Comparison of ENCODE assay signal across 9 cellular contexts in genomic region chr16:19884021-19884485, GRCh38. TPM values are rescaled to one million over a fixed set of nuclear protein-coding genes. Genes with fewer than 3 reads are reported as not detected.
DNase-seq lines count a peak whose midpoint lies in the region; ATAC-seq, FAIRE-seq and TF ChIP-seq lines count a peak whose summit lies in the region.
"Had no signal": no experiment of that assay in that cellular context is flagged by ENCODE, and none has a peak within 500 bp of the region (broad histone marks: within the 10 kb centered on the region; RNA-seq: fewer than 3 reads in every experiment).

No MANE protein-coding gene starts in this region.

- H3K4me2 ChIP-seq in K562 (ENCODE audit: insufficient read depth, low read length) (peak overlapping the region; percentile 57), HepG2 (ENCODE audit: low read depth, low read length) (peak overlapping the region; percentile 89)

- DNase-seq in activated CD4-positive, alpha-beta memory T cell treated with anti-CD3 and anti-CD28 coated beads, Interleukin-2, amount 10 ng/mL, durations not matched to agents 7 days and 5 days = no peak
- no peak for DNase-seq in activated CD4-positive, alpha-beta memory T cell treated with anti-CD3 and anti-CD28 coated beads for 36 hours
- DNase-seq in K562 (ENCODE audit: extremely low read depth in 1 of 4, low spot score in 3 of 4) = peak in 2 of 4 experiments; percentile 25 to 30
- DNase-seq in HepG2 (ENCODE audit: low spot score) = no peak
- DNase-seq in thoracic aorta (ENCODE audit: low spot score) = no peak
- DNase-seq in globus pallidus (ENCODE audit: low spot score) = no peak

- FAIRE-seq in K562 (lab: Jason Lieb, UNC) (no peak), HepG2 (lab: Jason Lieb, UNC) (no peak)

- H3K9ac ChIP-seq in K562 (ENCODE audit: insufficient read depth in 1 of 2, low read depth in 2 of 2, low read length in 2 of 2) = peak overlapping the region in 1 of 2 experiments; percentile 83; a peak in 2 of 4 replicates
- no peak overlapping the region for H3K9ac ChIP-seq in HepG2 (ENCODE audit: insufficient read depth, low read depth, low read length)

- no peak overlapping the region for H3K27ac Mint-ChIP-seq in activated CD4-positive, alpha-beta memory T cell treated with anti-CD3 and anti-CD28 coated beads, Interleukin-2, amount 10 ng/mL, durations not matched to agents 7 days and 5 days
- no peak overlapping the region for H3K27ac Mint-ChIP-seq in activated CD4-positive, alpha-beta memory T cell treated with anti-CD3 and anti-CD28 coated beads for 36 hours

- H3K4me1 ChIP-seq in K562 (replicated peaks in 1 of 2; ENCODE audit: control insufficient read depth in 2 of 2, insufficient read depth in 2 of 2, low read length in 2 of 2) (peaks cover 3 to 25% of the 10 kb centered on the region in 2 experiments; a peak in 3 of 5 replicates), HepG2 (ENCODE audit: insufficient read depth, low read length) (peaks cover 25% of the 10 kb centered on the region), thoracic aorta (ENCODE audit: control insufficient read depth in 1 of 2, low read depth in 2 of 2) (peaks cover 10 to 24% of the 10 kb centered on the region in 2 donors)

- H2AFZ ChIP-seq in K562 (ENCODE audit: low read depth, low read length) = 0 out of 2 replicates have a peak overlapping the region, but pooled peaks have one; percentile 33
- H2AFZ ChIP-seq in HepG2 (ENCODE audit: low read length) = no peak overlapping the region

- no peaks in the 10 kb centered on the region for H3K9me3 Mint-ChIP-seq in activated CD4-positive, alpha-beta memory T cell treated with anti-CD3 and anti-CD28 coated beads, Interleukin-2, amount 10 ng/mL, durations not matched to agents 7 days and 5 days
- H3K9me3 Mint-ChIP-seq in activated CD4-positive, alpha-beta memory T cell treated with anti-CD3 and anti-CD28 coated beads for 36 hours = no peaks in the 10 kb centered on the region

- CTCF ChIA-PET in activated CD4-positive, alpha-beta memory T cell treated with anti-CD3 and anti-CD28 coated beads, Interleukin-2, amount 10 ng/mL, durations not matched to agents 7 days and 5 days (lab: Charles Lee) = interaction anchor here (0.9 to 4.5 kb wide), 7 partner anchors 16 to 329 kb away, joined by 3 to 49 read pairs (median 3); partner anchors contain the start of gene VPS35L
- CTCF ChIA-PET in activated CD4-positive, alpha-beta memory T cell treated with anti-CD3 and anti-CD28 coated beads for 36 hours (lab: Charles Lee) = interaction anchor here (0.7 to 2.2 kb wide), 5 partner anchors 166 to 328 kb away, joined by 3 to 11 read pairs (median 6); partner anchors contain the start of genes IQCK, KNOP1 and VPS35L
- CTCF ChIA-PET in K562 (lab: Yijun Ruan, JAX; ENCODE audit: low intra/inter-chr PET ratio) = interaction anchor here (0.6 to 5.0 kb wide), 3 partner anchors 283 to 301 kb away, joined by 3 to 101 read pairs (median 3); no protein-coding TSS in a partner anchor
- CTCF ChIA-PET in HepG2 (lab: Yijun Ruan, JAX; ENCODE audit: low intra/inter-chr PET ratio, low total read pairs) = interaction anchor here (3.3 to 5.7 kb wide), 2 partner anchors 282 to 324 kb away, joined by 30 to 234 read pairs; no protein-coding TSS in a partner anchor

- BruUV-seq in K562 (replicated peaks; lab: Mats Ljungman, UMichigan) = no TSS peak
- BruUV-seq in HepG2 (replicated peaks; lab: Mats Ljungman, UMichigan) = no TSS peak

- H3K27me3 ChIP-seq in K562 (ENCODE audit: control insufficient read depth in 2 of 2, insufficient read depth in 2 of 2, low read length in 2 of 2) (peaks cover 0 to 24% of the 10 kb centered on the region in 2 experiments; a peak in 3 of 5 replicates), HepG2 (ENCODE audit: control insufficient read depth in 1 of 2, insufficient read depth in 2 of 2, low read length in 2 of 2) (peaks cover 11 to 36% of the 10 kb centered on the region in 2 experiments), thoracic aorta (replicated peaks; ENCODE audit: insufficient read depth) (no peaks in the 10 kb centered on the region)

- H3K36me3 ChIP-seq in K562 (ENCODE audit: control insufficient read depth, insufficient read depth, low read length) = no peaks in the 10 kb centered on the region
- no peaks in the 10 kb centered on the region for H3K36me3 ChIP-seq in HepG2 (replicated peaks in 1 of 2; ENCODE audit: control insufficient read depth in 1 of 2, insufficient read depth in 2 of 2, low read length in 2 of 2)
- no peaks in the 10 kb centered on the region for H3K36me3 ChIP-seq in thoracic aorta

- H3K9me1 ChIP-seq in K562 (ENCODE audit: control insufficient read depth, insufficient read depth, low read length) = no peaks in the 10 kb centered on the region

- H3K79me2 ChIP-seq in K562 (ENCODE audit: control insufficient read depth, insufficient read depth, low read length) (no peaks in the 10 kb centered on the region), HepG2 (ENCODE audit: insufficient read depth, low read length) (no peaks in the 10 kb centered on the region)

- TF ChIP-seq POLR2A in K562 (conservative IDR thresholded peaks at IDR 0.05) = no peak
- no peak for TF ChIP-seq POLR2A in HepG2 (IDR thresholded peaks at IDR 0.05; ENCODE audit: insufficient read depth in 1 of 2, low read depth in 2 of 2, low read length in 2 of 2)

- H3K4me3 Mint-ChIP-seq in activated CD4-positive, alpha-beta memory T cell treated with anti-CD3 and anti-CD28 coated beads, Interleukin-2, amount 10 ng/mL, durations not matched to agents 7 days and 5 days = peak overlapping the region; percentile 17
- no peak overlapping the region for H3K4me3 Mint-ChIP-seq in activated CD4-positive, alpha-beta memory T cell treated with anti-CD3 and anti-CD28 coated beads for 36 hours

- H3K27me3 Mint-ChIP-seq in activated CD4-positive, alpha-beta memory T cell treated with anti-CD3 and anti-CD28 coated beads, Interleukin-2, amount 10 ng/mL, durations not matched to agents 7 days and 5 days = peaks cover 34% of the 10 kb centered on the region
- H3K27me3 Mint-ChIP-seq in activated CD4-positive, alpha-beta memory T cell treated with anti-CD3 and anti-CD28 coated beads for 36 hours = peaks cover 33% of the 10 kb centered on the region

- H4K20me1 ChIP-seq in K562 (replicated peaks; ENCODE audit: control insufficient read depth, insufficient read depth, low read length) = peaks cover 5% of the 10 kb centered on the region
- H4K20me1 ChIP-seq in HepG2 (ENCODE audit: insufficient read depth, low read length) = no peaks in the 10 kb centered on the region; the same call in 1 of the 2 replicates

- POLR2A ChIA-PET in activated CD4-positive, alpha-beta memory T cell treated with anti-CD3 and anti-CD28 coated beads, Interleukin-2, amount 10 ng/mL, durations not matched to agents 7 days and 5 days (lab: Charles Lee) = no interaction called here
- POLR2A ChIA-PET in activated CD4-positive, alpha-beta memory T cell treated with anti-CD3 and anti-CD28 coated beads for 36 hours (lab: Charles Lee) = no interaction called here
- POLR2A ChIA-PET in K562 (lab: Yijun Ruan, JAX) (no interaction called here), HepG2 (lab: Yijun Ruan, JAX) (interaction anchor here (0.6 to 1.4 kb wide), 2 partner anchors 283 to 1718 kb away, joined by 3 to 6 read pairs; no protein-coding TSS in a partner anchor)

- H3K9me3 ChIP-seq in K562 (replicated peaks; ENCODE audit: control insufficient read depth, insufficient read depth, low read depth, low read length) = no peaks in the 10 kb centered on the region
- H3K9me3 ChIP-seq in HepG2 (ENCODE audit: low read length) = no peaks in the 10 kb centered on the region
- H3K9me3 ChIP-seq in thoracic aorta = no peaks in the 10 kb centered on the region

- WGBS in K562 (ENCODE audit: insufficient coverage, low coverage, missing lambda C conversion rate) = 0% methylated on average over 1 of the region's 23 CpGs
- 3% methylated on average over 18 of the region's 23 CpGs for WGBS in HepG2 (ENCODE audit: low lambda C conversion rate)

- peak overlapping the region; percentile 43 for H3K4me3 ChIP-seq in K562
- peak overlapping the region; percentile 48 to 74 (median 49); a peak in 4 of 6 replicates for H3K4me3 ChIP-seq in HepG2 (replicated peaks in 1 of 3; ENCODE audit: insufficient read depth in 1 of 3, low read depth in 2 of 3, low read length in 3 of 3)
- H3K4me3 ChIP-seq in thoracic aorta = peak overlapping the region; percentile 88

- ATAC-seq in K562 = peak; percentile 17; the same call in 1 of the 3 replicates
- ATAC-seq in HepG2 = peak; percentile 28
- ATAC-seq in thoracic aorta (ENCODE audit: insufficient number of reproducible peaks, low FRiP score, low read depth) = no peak
- ATAC-seq in HG02973 (IDR thresholded peaks at IDR 0.05; ENCODE audit: unreplicated experiment) = no peak
- no peak for ATAC-seq in GM18873 (IDR thresholded peaks at IDR 0.05; ENCODE audit: low FRiP score, unreplicated experiment)

- TF ChIP-seq EP300 in K562 (IDR thresholded peaks at IDR 0.05; ENCODE audit: low read length) = no peak
- no peak for TF ChIP-seq EP300 in HepG2 (IDR thresholded peaks at IDR 0.05; ENCODE audit: low read depth in 2 of 2, low read length in 2 of 2)
- TF ChIP-seq EP300 in HepG2 (CRISPR knock-in tag; IDR thresholded peaks at IDR 0.05; ENCODE audit: borderline replicate concordance) = no peak

- in situ Hi-C loops in K562 (cut with MboI) (loop anchor here (25.0 kb wide), 1 partner anchor 497 kb away; no protein-coding TSS in a partner anchor), HepG2 (cut with HindIII; ENCODE audit: extremely low pct_ligation_motif_present, low pct_unique_long_range_greater_than_20kb) (no loop called here)

- no peak for TF ChIP-seq CTCF in K562 (IDR thresholded peaks at IDR 0.05 in 2 of 3, conservative IDR thresholded peaks at IDR 0.05 in 1 of 3; ENCODE audit: insufficient read depth in 2 of 3, low read depth in 1 of 3, low read length in 3 of 3)
- TF ChIP-seq CTCF in HepG2 (CRISPR knock-in tag; IDR thresholded peaks at IDR 0.05) = no peak
- TF ChIP-seq CTCF in thoracic aorta (IDR thresholded peaks at IDR 0.05) = no peak

- peaks cover 2% of the 10 kb centered on the region for H3K36me3 Mint-ChIP-seq in activated CD4-positive, alpha-beta memory T cell treated with anti-CD3 and anti-CD28 coated beads, Interleukin-2, amount 10 ng/mL, durations not matched to agents 7 days and 5 days (ENCODE audit: low read depth)
- no peaks in the 10 kb centered on the region for H3K36me3 Mint-ChIP-seq in activated CD4-positive, alpha-beta memory T cell treated with anti-CD3 and anti-CD28 coated beads for 36 hours

- intact Hi-C loops in activated CD4-positive, alpha-beta memory T cell treated with anti-CD3 and anti-CD28 coated beads for 36 hours (cut with micrococcal nuclease) = loop anchor here (10.0 kb wide), 2 partner anchors 169 to 799 kb away; partner anchors contain the start of genes IQCK and KNOP1
- intact Hi-C loops in K562 (cut with micrococcal nuclease) (loop anchor here (5.0 to 10.0 kb wide), 2 partner anchors 162 to 499 kb away; no protein-coding TSS in a partner anchor), HepG2 (cut with micrococcal nuclease; ENCODE audit: unreplicated experiment) (loop anchor here (5.0 kb wide), 1 partner anchor 182 kb away; no protein-coding TSS in a partner anchor)

- H3K4me1 Mint-ChIP-seq in activated CD4-positive, alpha-beta memory T cell treated with anti-CD3 and anti-CD28 coated beads, Interleukin-2, amount 10 ng/mL, durations not matched to agents 7 days and 5 days = peaks cover 17% of the 10 kb centered on the region
- peaks cover 19% of the 10 kb centered on the region for H3K4me1 Mint-ChIP-seq in activated CD4-positive, alpha-beta memory T cell treated with anti-CD3 and anti-CD28 coated beads for 36 hours (ENCODE audit: low read depth)

- no peak for TF ChIP-seq RAD21 in K562 (CRISPR knock-in tag; conservative IDR thresholded peaks at IDR 0.05 in 1 of 2, IDR thresholded peaks at IDR 0.05 in 1 of 2)
- TF ChIP-seq RAD21 in HepG2 (CRISPR knock-in tag; IDR thresholded peaks at IDR 0.05) = no peak

- H3K27ac ChIP-seq in K562 (ENCODE audit: extremely low read depth, low read depth, low read length) (no peak overlapping the region), HepG2 (ENCODE audit: extremely low read length, insufficient read depth, low read length) (no peak overlapping the region), thoracic aorta (no peak overlapping the region)

RNA-seq across cellular contexts. Expression of gene GPRC5B, which starts 0.6 kb away (rescaled TPM):
- under 1 TPM in 1 of 2 experiments, not detected in 1; 0.18 TPM for total RNA-seq in activated CD4-positive, alpha-beta memory T cell treated with anti-CD3 and anti-CD28 coated beads, Interleukin-2, amount 10 ng/mL, durations not matched to agents 7 days and 5 days
- not detected for total RNA-seq in activated CD4-positive, alpha-beta memory T cell treated with anti-CD3 and anti-CD28 coated beads for 36 hours
- 4.4 and 10.7 TPM in 2 replicates for total RNA-seq in K562 (2011; cell fraction: chromatin; rRNA removed; ENCODE audit: low replicate concordance)
- total RNA-seq in K562 (2011; cell fraction: nucleolus; rRNA removed) = 5.5 and 7.8 TPM in 2 replicates
- 7.6 and 12.2 TPM in 2 replicates for total RNA-seq in K562 (2011; cell fraction: nucleoplasm; rRNA removed)
- 0.68 and 0.94 TPM in 2 replicates for total RNA-seq in K562 (2014; rRNA removed)
- total RNA-seq in K562 (2014; rRNA removed; fragmentation: Illumina TruSeq; extraction: Trizol) = 1.1 and 1.2 TPM in 2 replicates
- total RNA-seq in K562 (2015; rRNA removed; fragmentation: Illumina TruSeq; extraction: Trizol) = 0.57 and 0.65 TPM in 2 replicates
- total RNA-seq in K562 (2021) = 2.3 and 3.3 TPM in 2 replicates
- polyA plus RNA-seq in K562 (2011; rRNA removed) = 3.9 and 5.5 TPM in 2 replicates
- 3.9 and 11.0 TPM in 2 replicates for polyA plus RNA-seq in K562 (2011; cell fraction: cytosol; rRNA removed)
- polyA plus RNA-seq in K562 (2011; cell fraction: nucleus; rRNA removed) = 5.5 and 6.6 TPM in 2 replicates
- 2.0 and 2.3 TPM in 2 replicates for polyA plus RNA-seq in K562 (2012)
- 2.6 and 3.3 TPM in 2 replicates for polyA plus RNA-seq in K562 (2014; fragmentation: Illumina TruSeq; extraction: Trizol)
- 1 to 10 TPM; 1.1 to 1.3 TPM for polyA plus RNA-seq in K562 (2014; fragmentation: Nextera tagmentation; extraction: Ambion mirVana)
- polyA plus RNA-seq in K562 (2014; rRNA removed) = 2.1 and 3.3 TPM in 2 replicates
- 1.8 and 3.3 TPM in 2 replicates for polyA minus RNA-seq in K562 (2011; rRNA and poly(A)+ RNA removed)
- 2.4 and 3.4 TPM in 2 replicates for polyA minus RNA-seq in K562 (2011; cell fraction: cytosol; rRNA and poly(A)+ RNA removed)
- 2.3 and 2.7 TPM in 2 replicates for polyA minus RNA-seq in K562 (2011; cell fraction: nucleus; rRNA and poly(A)+ RNA removed)
- total RNA-seq in HepG2 (2016; rRNA removed; fragmentation: Illumina TruSeq; extraction: Trizol) = 0.24 and 0.53 TPM in 2 replicates
- not detected in 2 replicates for total RNA-seq in HepG2 (2016; cell fraction: cytosol; rRNA removed; fragmentation: Illumina TruSeq; extraction: Trizol; ENCODE audit: low read depth)
- total RNA-seq in HepG2 (2016; cell fraction: insoluble cytoplasmic fraction; rRNA removed; fragmentation: Illumina TruSeq; extraction: Trizol) = 0.16 and 0.37 TPM in 2 replicates
- 0.10 and 0.15 TPM in 2 replicates for total RNA-seq in HepG2 (2016; cell fraction: membrane; rRNA removed; fragmentation: Illumina TruSeq; extraction: Trizol)
- 0.19 and 0.25 TPM in 2 replicates for total RNA-seq in HepG2 (2016; cell fraction: nucleus; rRNA removed; fragmentation: Illumina TruSeq; extraction: Trizol)
- 0.46 and 0.52 TPM in 2 replicates for polyA plus RNA-seq in HepG2 (2011; rRNA removed)
- 0.58 and 0.77 TPM in 2 replicates for polyA plus RNA-seq in HepG2 (2011; cell fraction: cytosol; rRNA removed)
- 0.24 and 0.72 TPM in 2 replicates for polyA plus RNA-seq in HepG2 (2011; cell fraction: nucleus; rRNA removed)
- 0.30 and 0.51 TPM in 2 replicates for polyA plus RNA-seq in HepG2 (2012)
- polyA plus RNA-seq in HepG2 (2016; cell fraction: cytosol; fragmentation: Illumina TruSeq; extraction: Trizol; ENCODE audit: low read depth) = 0.07 and 0.14 TPM in 2 replicates
- 0.40 and 0.56 TPM in 2 replicates for polyA plus RNA-seq in HepG2 (2016; cell fraction: insoluble cytoplasmic fraction; fragmentation: Illumina TruSeq; extraction: Trizol; ENCODE audit: low read depth)
- polyA plus RNA-seq in HepG2 (2016; cell fraction: membrane; fragmentation: Illumina TruSeq; extraction: Trizol; ENCODE audit: low read depth) = 0.20 and 0.35 TPM in 2 replicates
- polyA plus RNA-seq in HepG2 (2016; cell fraction: nucleus; fragmentation: Illumina TruSeq; extraction: Trizol; ENCODE audit: insufficient read depth, low read depth) = 1.8 and 2.0 TPM in 2 replicates
- polyA minus RNA-seq in HepG2 (2011; rRNA and poly(A)+ RNA removed; ENCODE audit: low replicate concordance) = 0.96 and 1.9 TPM in 2 replicates
- polyA minus RNA-seq in HepG2 (2011; cell fraction: cytosol; rRNA and poly(A)+ RNA removed) = 0.44 and 0.59 TPM in 2 replicates
- polyA minus RNA-seq in HepG2 (2011; cell fraction: nucleus; rRNA and poly(A)+ RNA removed) = 0.26 and 0.75 TPM in 2 replicates
- total RNA-seq in thoracic aorta = 10 to 100 TPM in 1 of 2 donors, 1 to 10 TPM in 1; 9.6 to 16.1 TPM
- total RNA-seq: activated CD8-positive, alpha-beta memory T cell treated with anti-CD3 and anti-CD28 coated beads for 36 hours had no signal

Comparison
In these comparisons a context has a peak if more than half of its experiments do, and no peak if none do; other contexts are left out.
1. ATAC-seq: peak in K562 (single experiment) and HepG2 (single experiment); none in thoracic aorta (single experiment), HG02973 (single experiment) and GM18873 (single experiment).
2. Peak in every context shown above with its lines, with median percentiles within 50 percentile points of each other: H3K4me3 ChIP-seq.